8 cellular contexts compared by ENCODE assay signal in genomic region chr15:82809308-82810060, GRCh38. TPM values are rescaled to one million over a fixed set of nuclear protein-coding genes. Genes with fewer than 3 reads are reported as not detected.
DNase-seq lines count a peak whose midpoint lies in the region; ATAC-seq and TF ChIP-seq lines count a peak whose summit lies in the region.

WHAMM (plus strand) TSS chr15:82809628; CDS start chr15:82809727, 99 bp downstream.

- H3K4me3 ChIP-seq in right cardiac atrium (ENCODE audit: low read length) (peak within 1 kb of the TSS; percentile 77), vagina (peak within 1 kb of the TSS; percentile 74 to 87)

- H3K9me3 ChIP-seq in T-helper 17 cell (ENCODE audit: control insufficient read depth, low read length, poor library complexity, severe bottlenecking) = no peaks in the 10 kb centered on the region
- H3K9me3 ChIP-seq in right cardiac atrium (ENCODE audit: control insufficient read depth, low read length) = no peaks in the 10 kb centered on the region
- no peaks in the 10 kb centered on the region for H3K9me3 ChIP-seq in vagina

- H3K4me1 Mint-ChIP-seq in T-helper 17 cell = peaks cover 32% of the 10 kb centered on the region

- peak; percentile 90 for DNase-seq in NCI-H1694 treated with DMSO at 0.1 percent for 48 hours (lab: John Stamatoyannopoulos, UW)
- peak; percentile 86 to 93 (median 91) for DNase-seq in T-helper 17 cell
- peak; percentile 81 to 99 (median 97) for DNase-seq in anterior cingulate cortex (lab: John Stamatoyannopoulos, UW)
- peak; percentile 99 for DNase-seq in right cardiac atrium
- peak; percentile 97 for DNase-seq in pulmonary artery endothelial cell (ENCODE audit: low read depth, low spot score)
- peak in 1 of 2 donors; percentile 99 for DNase-seq in vagina (ENCODE audit: extremely low spot score in 2 of 2)

- H3K4me3 Mint-ChIP-seq in T-helper 17 cell = peak within 1 kb of the TSS; percentile 99

- TF ChIP-seq POLR2A in vagina (IDR thresholded peaks at IDR 0.05) = peak; percentile 87 to 93

- intact Hi-C loops in right cardiac atrium (cut with DNase I) = loop anchor here in 2 of 4 donors (10.0 kb wide), 2 partner anchors 55 to 275 kb away; no protein-coding TSS in a partner anchor
- intact Hi-C loops in vagina (cut with DNase I) = no loop called here

- under 1% methylated on average over 67 of the region's 67 CpGs for WGBS in right cardiac atrium

- no peaks in the 10 kb centered on the region for H3K27me3 ChIP-seq in right cardiac atrium (ENCODE audit: control insufficient read depth, insufficient read depth)
- H3K27me3 ChIP-seq in vagina = no peaks in the 10 kb centered on the region

- peaks cover 0 to 9% of the 10 kb centered on the region in 2 donors for H3K36me3 ChIP-seq in vagina

- peaks cover 6% of the 10 kb centered on the region for H3K27me3 Mint-ChIP-seq in T-helper 17 cell

- H3K27ac Mint-ChIP-seq in T-helper 17 cell = peak within 1 kb of the TSS; percentile 100

- peak; percentile 82 for ATAC-seq in GM18498 (IDR thresholded peaks at IDR 0.05; ENCODE audit: unreplicated experiment)
- peak; percentile 80 for ATAC-seq in HG02938 (IDR thresholded peaks at IDR 0.05; ENCODE audit: unreplicated experiment)
- ATAC-seq in T-helper 17 cell = peak; percentile 94
- ATAC-seq in right cardiac atrium = peak; percentile 98 to 99

- peaks cover 3% of the 10 kb centered on the region for H3K36me3 Mint-ChIP-seq in T-helper 17 cell (ENCODE audit: low read depth)

- TF ChIP-seq CTCF in vagina (IDR thresholded peaks at IDR 0.05) = no peak

- H3K4me1 ChIP-seq in right cardiac atrium (ENCODE audit: control insufficient read depth, insufficient read depth, low read length) (no peaks in the 10 kb centered on the region), vagina (peaks cover 24% of the 10 kb centered on the region)

- peak within 1 kb of the TSS; percentile 97 for H3K27ac ChIP-seq in right cardiac atrium (ENCODE audit: low read length)
- peak within 1 kb of the TSS; percentile 98 for H3K27ac ChIP-seq in vagina

RNA-seq across cellular contexts. Expression of gene WHAMM, which starts in this region (rescaled TPM):
- total RNA-seq in T-helper 17 cell (10 to 100 TPM; 91.2 to 99.7 TPM), right cardiac atrium (1 to 10 TPM; 5.6 to 6.6 (median 5.9) TPM), pulmonary artery endothelial cell (3.2 and 5.8 TPM in 2 replicates), vagina (9.3 TPM)
- polyA plus RNA-seq in right cardiac atrium = 3.2 TPM
